16 cellular contexts compared by ENCODE assay signal in the genomic region with DNA sequence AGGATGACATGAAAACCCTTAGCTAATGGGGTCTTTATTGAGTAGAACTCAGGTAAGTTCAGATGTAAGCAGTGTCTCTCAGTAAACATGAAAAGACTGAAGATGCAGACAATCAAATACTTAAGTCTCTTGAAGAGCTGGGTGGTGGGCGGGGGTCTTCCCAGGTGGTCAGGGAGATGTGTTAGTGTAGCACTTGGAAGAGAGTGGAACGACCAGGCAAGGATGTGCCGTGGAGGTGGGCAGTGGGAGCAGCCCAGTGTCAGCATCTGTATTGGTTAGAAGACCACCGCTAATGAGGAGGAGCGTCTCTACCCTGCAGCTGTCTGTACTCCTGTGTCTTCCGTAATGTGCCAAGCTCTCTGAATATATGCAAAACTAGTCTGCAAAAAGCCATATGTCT.
"Had no signal": no experiment of that assay in that cellular context is flagged by ENCODE, and none has a peak within 500 bp of the region (broad histone marks: within the 10 kb centered on the region; RNA-seq: fewer than 3 reads in every experiment).

No MANE protein-coding gene starts in this region.

- H3K36me3 Mint-ChIP-seq: activated CD8-positive, alpha-beta memory T cell treated with anti-CD3 and anti-CD28 coated beads, Interleukin-2, amount 10 ng/mL, durations not matched to agents 7 days and 5 days; activated naive CD8-positive, alpha-beta T cell; natural killer cell had no signal

- H3K4me3 ChIP-seq: breast epithelium, thyroid gland had no signal

- H3K27me3 ChIP-seq: breast epithelium, sigmoid colon, thyroid gland had no signal

- H3K4me3 Mint-ChIP-seq: activated CD8-positive, alpha-beta memory T cell treated with anti-CD3 and anti-CD28 coated beads, Interleukin-2, amount 10 ng/mL, durations not matched to agents 7 days and 5 days; activated naive CD8-positive, alpha-beta T cell; natural killer cell; stimulated activated naive CD8-positive, alpha-beta T cell treated with anti-CD3 and anti-CD28 coated beads, Interleukin-15, Interleukin-2, amounts not matched to agents 100 ng/mL and 50 ng/mL, for 24 hours; T-helper 17 cell had no signal

- H3K27ac Mint-ChIP-seq: activated CD8-positive, alpha-beta memory T cell treated with anti-CD3 and anti-CD28 coated beads, Interleukin-2, amount 10 ng/mL, durations not matched to agents 7 days and 5 days; activated naive CD8-positive, alpha-beta T cell; natural killer cell; stimulated activated naive CD8-positive, alpha-beta T cell treated with anti-CD3 and anti-CD28 coated beads, Interleukin-15, Interleukin-2, amounts not matched to agents 100 ng/mL and 50 ng/mL, for 24 hours; T-helper 17 cell had no signal

- H3K9me3 ChIP-seq: breast epithelium, sigmoid colon, thyroid gland had no signal

- H3K27ac ChIP-seq: breast epithelium, thyroid gland had no signal

- H3K9me3 Mint-ChIP-seq: natural killer cell; stimulated activated naive CD8-positive, alpha-beta T cell treated with anti-CD3 and anti-CD28 coated beads, Interleukin-15, Interleukin-2, amounts not matched to agents 100 ng/mL and 50 ng/mL, for 24 hours had no signal

- DNase-seq: activated CD4-positive, alpha-beta T cell treated with anti-CD3 and anti-CD28 coated beads, Interleukin-2, amount 50 U/mL, for 4 hours; activated CD8-positive, alpha-beta memory T cell treated with anti-CD3 and anti-CD28 coated beads, Interleukin-2, amount 10 ng/mL, durations not matched to agents 7 days and 5 days; activated gamma-delta T cell; activated T-cell treated with anti-CD3 and anti-CD28 coated beads, Interleukin-2, amount 50 U/mL, for 48 hours; glutamatergic neuron; left cardiac atrium; natural killer cell; SIG-M5; sigmoid colon; stimulated activated CD4-positive, alpha-beta T cell treated with anti-CD3 and anti-CD28 coated beads, Interleukin-4, amount 100 ng/mL, for 1 hour; stimulated activated CD8-positive, alpha-beta memory T cell treated with anti-CD3 and anti-CD28 coated beads, Interleukin-4, amount 100 ng/mL, for 48 hours; T-helper 17 cell; thyroid gland had no signal

- H3K36me3 ChIP-seq: breast epithelium, sigmoid colon, thyroid gland had no signal

- H3K4me1 Mint-ChIP-seq: natural killer cell, T-helper 17 cell had no signal

- ATAC-seq: activated CD8-positive, alpha-beta memory T cell treated with anti-CD3 and anti-CD28 coated beads, Interleukin-2, amount 10 ng/mL, durations not matched to agents 7 days and 5 days; left cardiac atrium; natural killer cell; T-helper 17 cell had no signal
